In genomic region chr7:13845601-13846000, GRCh38 we compare ENCODE assay signal across 24 cellular contexts.
DNase-seq lines count a peak whose midpoint lies in the region; FAIRE-seq and TF ChIP-seq lines count a peak whose summit lies in the region.
"Had no signal": no experiment of that assay in that cellular context is flagged by ENCODE, and none has a peak within 500 bp of the region (broad histone marks: within the 10 kb centered on the region; RNA-seq: fewer than 3 reads in every experiment).

No MANE protein-coding gene starts in this region.

- DNase-seq in SK-N-MC (ENCODE audit: low read depth, low spot score) (no peak), dermis microvascular lymphatic vessel endothelial cell (ENCODE audit: low read depth in 2 of 2) (peak; percentile 25 to 58), kidney (no peak), activated T-cell treated with anti-CD3 and anti-CD28 coated beads for 4 hours (no peak), NCI-H2171 treated with DMSO at 0.1 percent for 48 hours (lab: John Stamatoyannopoulos, UW) (no peak), globus pallidus (ENCODE audit: low spot score) (no peak), sigmoid colon (no peak)
- DNase-seq: ACHN; AML-193; BE2C; CD4-positive, alpha-beta T cell; CD8-positive, alpha-beta memory T cell; DMS 273 treated with DMSO at 0.1 percent for 48 hours; DMS79; GF-D8; H9 had no signal

- intact Hi-C loops in kidney (cut with DNase I) (no loop called here), sigmoid colon (cut with DNase I) (no loop called here)

- no peaks in the 10 kb centered on the region for H3K9me3 ChIP-seq in SK-N-MC (ENCODE audit: low read depth, low read length)
- H3K9me3 ChIP-seq in kidney (ENCODE audit: control insufficient read depth in 1 of 2, low read length in 2 of 2), result no peaks in the 10 kb centered on the region
- no peaks in the 10 kb centered on the region for H3K9me3 ChIP-seq in sigmoid colon
- H3K9me3 ChIP-seq: BE2C; BLaER1 treated with 17β-estradiol and CSF1 and Interleukin-3, amounts not matched to agents 10 nM and 100 nM had no signal

- no peak for TF ChIP-seq CTCF in kidney (IDR thresholded peaks at IDR 0.05; ENCODE audit: borderline replicate concordance, extremely low read depth, insufficient read depth)
- no peak for TF ChIP-seq CTCF in sigmoid colon (IDR thresholded peaks at IDR 0.05)

- H3K9ac ChIP-seq in SK-N-MC (ENCODE audit: insufficient read length) (no peak overlapping the region), kidney (ENCODE audit: low read length in 2 of 2) (no peak overlapping the region)
- H3K9ac ChIP-seq: BLaER1 treated with 17β-estradiol and CSF1 and Interleukin-3, amounts not matched to agents 10 nM and 100 nM had no signal

- no peaks in the 10 kb centered on the region for H3K79me2 ChIP-seq in ACC112 (ENCODE audit: control insufficient read depth, insufficient read depth, low read length, unreplicated experiment)

- H2AFZ ChIP-seq in ACC112 (ENCODE audit: low read length, unreplicated experiment), result peak overlapping the region; percentile 14
- H2AFZ ChIP-seq: GM23338 had no signal

- H3K27me3 ChIP-seq in ACC112 (ENCODE audit: insufficient read depth, low read length) (no peaks in the 10 kb centered on the region), sigmoid colon (no peaks in the 10 kb centered on the region)
- H3K27me3 ChIP-seq: BE2C had no signal

- H3K27ac ChIP-seq in ACC112 (ENCODE audit: low read depth, low read length), result peak overlapping the region; percentile 54
- peak overlapping the region; percentile 2; the same call in 1 of the 2 replicates for H3K27ac ChIP-seq in SK-N-MC
- H3K27ac ChIP-seq in kidney (ENCODE audit: low read depth in 2 of 2, low read length in 2 of 2), result no peak overlapping the region
- H3K27ac ChIP-seq in sigmoid colon, result no peak overlapping the region
- H3K27ac ChIP-seq: 22Rv1; BLaER1 treated with 17β-estradiol and CSF1 and Interleukin-3, amounts not matched to agents 10 nM and 100 nM had no signal

- FAIRE-seq in kidney (lab: Jason Lieb, UNC), result peak; percentile 15
- FAIRE-seq: A204.1, D721Med, GM12891, GM18507 had no signal

- H3K36me3 ChIP-seq in ACC112 (ENCODE audit: insufficient read depth, low read length), result no peaks in the 10 kb centered on the region
- no peaks in the 10 kb centered on the region for H3K36me3 ChIP-seq in SK-N-MC (ENCODE audit: insufficient read depth, low read length)
- H3K36me3 ChIP-seq in kidney (ENCODE audit: control insufficient read depth in 1 of 2, insufficient read depth in 2 of 2, low read length in 2 of 2), result no peaks in the 10 kb centered on the region
- H3K36me3 ChIP-seq in sigmoid colon, result no peaks in the 10 kb centered on the region
- H3K36me3 ChIP-seq: BE2C; BLaER1 treated with 17β-estradiol and CSF1 and Interleukin-3, amounts not matched to agents 10 nM and 100 nM had no signal

- WGBS in sigmoid colon, 2 donors, result 84 to 86% methylated on average over 3 of the region's 3 CpGs

- no peak for TF ChIP-seq EP300 in sigmoid colon (IDR thresholded peaks at IDR 0.05)

- peaks cover 46% of the 10 kb centered on the region for H3K4me1 ChIP-seq in ACC112 (ENCODE audit: control insufficient read depth, insufficient read depth, low read length, unreplicated experiment)
- H3K4me1 ChIP-seq in kidney (ENCODE audit: control insufficient read depth in 1 of 2, insufficient read depth in 1 of 2, low read depth in 1 of 2, low read length in 2 of 2), result no peaks in the 10 kb centered on the region
- peaks cover 0 to 8% (median 3%) of the 10 kb centered on the region in 4 donors for H3K4me1 ChIP-seq in sigmoid colon

- no peak overlapping the region for H3K4me3 ChIP-seq in ACC112 (ENCODE audit: low read depth, low read length)
- no peak overlapping the region for H3K4me3 ChIP-seq in SK-N-MC
- H3K4me3 ChIP-seq in kidney (ENCODE audit: low read length in 2 of 2), result no peak overlapping the region
- H3K4me3 ChIP-seq in sigmoid colon, result no peak overlapping the region
- H3K4me3 ChIP-seq: BLaER1 treated with 17β-estradiol and CSF1 and Interleukin-3, amounts not matched to agents 10 nM and 100 nM; GM23338 had no signal

- TF ChIP-seq POLR2A in sigmoid colon (IDR thresholded peaks at IDR 0.05), result no peak

Comparison
In these comparisons a context has a peak if more than half of its experiments do, and no peak if none do; other contexts are left out.
1. H3K27ac ChIP-seq: peak in ACC112 (single experiment) and SK-N-MC (single experiment); none in kidney (0 of 2) and sigmoid colon (0 of 4).
2. DNase-seq: peak in dermis microvascular lymphatic vessel endothelial cell (2 of 2); none in SK-N-MC (single experiment), kidney (single experiment), activated T-cell treated with anti-CD3 and anti-CD28 coated beads for 4 hours (single experiment), NCI-H2171 treated with DMSO at 0.1 percent for 48 hours (single experiment), globus pallidus (single experiment) and sigmoid colon (single experiment).